Comparison of ENCODE assay signal across 40 cellular contexts in genomic region chr18:59892123-59892522, GRCh38. TPM values are rescaled to one million over a fixed set of nuclear protein-coding genes. Genes with fewer than 3 reads are reported as not detected.
"Had no signal": no experiment of that assay in that cellular context is flagged by ENCODE, and none has a peak within 500 bp of the region (broad histone marks: within the 10 kb centered on the region; RNA-seq: fewer than 3 reads in every experiment).

No MANE protein-coding gene starts in this region.

- FAIRE-seq: astrocyte, bronchial epithelial cell had no signal

- H3K27me3 Mint-ChIP-seq: activated naive CD4-positive, alpha-beta T cell treated with anti-CD3 and anti-CD28 coated beads, Interleukin-2, amount 10 ng/mL, durations not matched to agents 7 days and 5 days; activated naive CD4-positive, alpha-beta T cell treated with anti-CD3 and anti-CD28 coated beads, Interleukin-2, amount 50 U/mL, for 24 hours; activated naive CD8-positive, alpha-beta T cell; activated naive CD8-positive, alpha-beta T cell treated with anti-CD3 and anti-CD28 coated beads for 36 hours; activated naive CD8-positive, alpha-beta T cell treated with anti-CD3 and anti-CD28 coated beads, Interleukin-2, amount 50 U/mL, for 24 hours; activated T-cell treated with anti-CD3 and anti-CD28 coated beads, Interleukin-2, amount 50 U/mL, for 24 hours; activated T-helper 17 cell treated with anti-CD3 and anti-CD28 coated beads, Interleukin-2, amount 50 U/mL, for 72 hours; central memory CD8-positive, alpha-beta T cell had no signal

- H3K27me3 ChIP-seq: adrenal gland, ascending aorta, body of pancreas, brain microvascular endothelial cell, breast epithelium had no signal

- H3K4me3 Mint-ChIP-seq: activated naive CD4-positive, alpha-beta T cell treated with anti-CD3 and anti-CD28 coated beads for 36 hours; activated naive CD4-positive, alpha-beta T cell treated with anti-CD3 and anti-CD28 coated beads, Interleukin-2, amount 10 ng/mL, durations not matched to agents 7 days and 5 days; activated naive CD4-positive, alpha-beta T cell treated with anti-CD3 and anti-CD28 coated beads, Interleukin-2, amount 50 U/mL, for 24 hours; activated naive CD8-positive, alpha-beta T cell; activated naive CD8-positive, alpha-beta T cell treated with anti-CD3 and anti-CD28 coated beads for 36 hours; activated naive CD8-positive, alpha-beta T cell treated with anti-CD3 and anti-CD28 coated beads, Interleukin-2, amount 10 ng/mL, durations not matched to agents 7 days and 5 days; activated naive CD8-positive, alpha-beta T cell treated with anti-CD3 and anti-CD28 coated beads, Interleukin-2, amount 50 U/mL, for 24 hours; activated T-cell treated with anti-CD3 and anti-CD28 coated beads, Interleukin-2, amount 50 U/mL, for 24 hours; activated T-cell treated with anti-CD3 and anti-CD28 coated beads, Interleukin-2, amount 50 U/mL, for 4 hours; activated T-cell treated with anti-CD3 and anti-CD28 coated beads, Interleukin-2, amount 50 U/mL, for 72 hours; activated T-helper 1 cell treated with anti-CD3 and anti-CD28 coated beads, Interleukin-12 subunit alpha, Interleukin-12 subunit beta, Interleukin-2, Interleukin-4 antibody, amounts not matched to agents 30 ng/mL and 10 ng/mL and 1 ng/mL, durations not matched to agents 14 hours and 24 hours and 36 hours; activated T-helper 17 cell treated with anti-CD3 and anti-CD28 coated beads, Interleukin-2, amount 50 U/mL, for 72 hours; brain; central memory CD8-positive, alpha-beta T cell had no signal

- H3K9me3 ChIP-seq: adrenal gland, ascending aorta, body of pancreas, breast epithelium had no signal

- H3K36me3 Mint-ChIP-seq: activated naive CD4-positive, alpha-beta T cell treated with anti-CD3 and anti-CD28 coated beads, Interleukin-2, amount 10 ng/mL, durations not matched to agents 7 days and 5 days; activated naive CD4-positive, alpha-beta T cell treated with anti-CD3 and anti-CD28 coated beads, Interleukin-2, amount 50 U/mL, for 24 hours; activated naive CD4-positive, alpha-beta T cell treated with anti-CD3 and anti-CD28 coated beads, Interleukin-2, amount 50 U/mL, for 72 hours; activated naive CD8-positive, alpha-beta T cell; activated naive CD8-positive, alpha-beta T cell treated with anti-CD3 and anti-CD28 coated beads for 36 hours; activated naive CD8-positive, alpha-beta T cell treated with anti-CD3 and anti-CD28 coated beads, Interleukin-2, amount 10 ng/mL, durations not matched to agents 7 days and 5 days; brain had no signal

- H3K4me1 Mint-ChIP-seq: activated naive CD4-positive, alpha-beta T cell treated with anti-CD3 and anti-CD28 coated beads, Interleukin-2, amount 50 U/mL, for 24 hours; activated naive CD8-positive, alpha-beta T cell treated with anti-CD3 and anti-CD28 coated beads for 36 hours; activated naive CD8-positive, alpha-beta T cell treated with anti-CD3 and anti-CD28 coated beads, Interleukin-2, amount 10 ng/mL, durations not matched to agents 7 days and 5 days; activated T-helper 17 cell treated with anti-CD3 and anti-CD28 coated beads, Interleukin-2, amount 50 U/mL, for 72 hours; brain; central memory CD8-positive, alpha-beta T cell had no signal

- H3K9me3 Mint-ChIP-seq: activated naive CD4-positive, alpha-beta T cell treated with anti-CD3 and anti-CD28 coated beads for 36 hours; activated naive CD4-positive, alpha-beta T cell treated with anti-CD3 and anti-CD28 coated beads, Interleukin-2, amount 10 ng/mL, durations not matched to agents 7 days and 5 days; activated naive CD4-positive, alpha-beta T cell treated with anti-CD3 and anti-CD28 coated beads, Interleukin-2, amount 50 U/mL, for 24 hours; activated naive CD4-positive, alpha-beta T cell treated with anti-CD3 and anti-CD28 coated beads, Interleukin-2, amount 50 U/mL, for 72 hours; activated naive CD8-positive, alpha-beta T cell treated with anti-CD3 and anti-CD28 coated beads, Interleukin-2, amount 10 ng/mL, durations not matched to agents 7 days and 5 days; activated naive CD8-positive, alpha-beta T cell treated with anti-CD3 and anti-CD28 coated beads, Interleukin-2, amount 50 U/mL, for 24 hours; activated T-cell treated with anti-CD3 and anti-CD28 coated beads, Interleukin-2, amount 50 U/mL, for 24 hours; activated T-cell treated with anti-CD3 and anti-CD28 coated beads, Interleukin-2, amount 50 U/mL, for 4 hours; activated T-helper 1 cell treated with anti-CD3 and anti-CD28 coated beads, Interleukin-12 subunit alpha, Interleukin-12 subunit beta, Interleukin-2, Interleukin-4 antibody, amounts not matched to agents 30 ng/mL and 10 ng/mL and 1 ng/mL, durations not matched to agents 14 hours and 24 hours and 36 hours; activated T-helper 17 cell treated with anti-CD3 and anti-CD28 coated beads, Interleukin-2, amount 50 U/mL, for 72 hours; activated T-helper 2 cell treated with anti-CD3 and anti-CD28 coated beads, Interferon-gamma antibody, Interleukin-2, Interleukin-4, amounts not matched to agents 10 μg/mL and 5 μg/mL and 100 μg/mL, durations not matched to agents 14 hours and 24 hours and 36 hours; central memory CD8-positive, alpha-beta T cell had no signal

- H3K4me1 ChIP-seq: adrenal gland, ascending aorta, body of pancreas, breast epithelium had no signal

- H3K36me3 ChIP-seq: adrenal gland, ascending aorta, brain microvascular endothelial cell, breast epithelium, cardiac muscle cell had no signal

- H3K4me3 ChIP-seq: adrenal gland, ascending aorta, body of pancreas, breast epithelium, cardiac muscle cell had no signal

- ATAC-seq: activated naive CD4-positive, alpha-beta T cell treated with anti-CD3 and anti-CD28 coated beads, Interleukin-2, amount 50 U/mL, for 72 hours; activated naive CD8-positive, alpha-beta T cell treated with anti-CD3 and anti-CD28 coated beads, Interleukin-2, amount 50 U/mL, for 24 hours; activated T-cell treated with anti-CD3 and anti-CD28 coated beads, Interleukin-2, amount 50 U/mL, for 4 hours; activated T-cell treated with anti-CD3 and anti-CD28 coated beads, Interleukin-2, amount 50 U/mL, for 72 hours; activated T-helper 17 cell treated with anti-CD3 and anti-CD28 coated beads, Interleukin-2, amount 50 U/mL, for 72 hours; body of pancreas had no signal

- H3K27ac Mint-ChIP-seq: activated naive CD4-positive, alpha-beta T cell treated with anti-CD3 and anti-CD28 coated beads for 36 hours; activated naive CD4-positive, alpha-beta T cell treated with anti-CD3 and anti-CD28 coated beads, Interleukin-2, amount 10 ng/mL, durations not matched to agents 7 days and 5 days; activated naive CD4-positive, alpha-beta T cell treated with anti-CD3 and anti-CD28 coated beads, Interleukin-2, amount 50 U/mL, for 24 hours; activated naive CD4-positive, alpha-beta T cell treated with anti-CD3 and anti-CD28 coated beads, Interleukin-2, amount 50 U/mL, for 72 hours; activated naive CD8-positive, alpha-beta T cell; activated naive CD8-positive, alpha-beta T cell treated with anti-CD3 and anti-CD28 coated beads for 36 hours; activated naive CD8-positive, alpha-beta T cell treated with anti-CD3 and anti-CD28 coated beads, Interleukin-2, amount 10 ng/mL, durations not matched to agents 7 days and 5 days; activated naive CD8-positive, alpha-beta T cell treated with anti-CD3 and anti-CD28 coated beads, Interleukin-2, amount 50 U/mL, for 24 hours; activated T-cell treated with anti-CD3 and anti-CD28 coated beads, Interleukin-2, amount 50 U/mL, for 24 hours; activated T-cell treated with anti-CD3 and anti-CD28 coated beads, Interleukin-2, amount 50 U/mL, for 72 hours; activated T-helper 1 cell treated with anti-CD3 and anti-CD28 coated beads, Interleukin-12 subunit alpha, Interleukin-12 subunit beta, Interleukin-2, Interleukin-4 antibody, amounts not matched to agents 30 ng/mL and 10 ng/mL and 1 ng/mL, durations not matched to agents 14 hours and 24 hours and 36 hours; activated T-helper 17 cell treated with anti-CD3 and anti-CD28 coated beads, Interleukin-2, amount 50 U/mL, for 72 hours; activated T-helper 2 cell treated with anti-CD3 and anti-CD28 coated beads, Interferon-gamma antibody, Interleukin-2, Interleukin-4, amounts not matched to agents 10 μg/mL and 5 μg/mL and 100 μg/mL, durations not matched to agents 14 hours and 24 hours and 36 hours; brain had no signal

- DNase-seq: activated effector memory CD4-positive, alpha-beta T cell treated with anti-CD3 and anti-CD28 coated beads, Interleukin-2, amount 50 U/mL, for 16 hours; activated effector memory CD4-positive, alpha-beta T cell treated with Interleukin-2 at 50 U/mL for 16 hours; activated gamma-delta T cell; activated gamma-delta T cell treated with Interleukin-2 at 50 U/mL for 16 hours; activated naive CD4-positive, alpha-beta T cell; activated naive CD4-positive, alpha-beta T cell treated with anti-CD3 and anti-CD28 coated beads for 36 hours; activated naive CD4-positive, alpha-beta T cell treated with anti-CD3 and anti-CD28 coated beads, Interleukin-2, amount 10 ng/mL, durations not matched to agents 7 days and 5 days; activated naive CD4-positive, alpha-beta T cell treated with anti-CD3 and anti-CD28 coated beads, Interleukin-2, amount 50 U/mL, for 16 hours; activated naive CD4-positive, alpha-beta T cell treated with Interleukin-2 at 50 U/mL for 16 hours; activated naive CD8-positive, alpha-beta T cell treated with anti-CD3 and anti-CD28 coated beads for 36 hours; activated naive CD8-positive, alpha-beta T cell treated with anti-CD3 and anti-CD28 coated beads, Interleukin-2, amount 10 ng/mL, durations not matched to agents 7 days and 5 days; activated naive CD8-positive, alpha-beta T cell treated with anti-CD3 and anti-CD28 coated beads, Interleukin-2, amount 50 U/mL, for 24 hours; activated T-cell treated with anti-CD3 and anti-CD28 coated beads, Interleukin-2, amount 50 U/mL, for 1 hour; activated T-cell treated with anti-CD3 and anti-CD28 coated beads, Interleukin-2, amount 50 U/mL, for 24 hours; activated T-cell treated with anti-CD3 and anti-CD28 coated beads, Interleukin-2, amount 50 U/mL, for 4 hours; activated T-cell treated with anti-CD3 and anti-CD28 coated beads, Interleukin-2, amount 50 U/mL, for 48 hours; activated T-cell treated with anti-CD3 and anti-CD28 coated beads, Interleukin-2, amount 50 U/mL, for 72 hours; adrenal gland; amniotic stem cell; amygdala; anterior cingulate cortex; aorta; body of pancreas; brain microvascular endothelial cell; caudate nucleus; central memory CD4-positive, alpha-beta T cell; cerebellar nuclear complex had no signal

- H3K27ac ChIP-seq: adrenal gland, ascending aorta, body of pancreas, brain microvascular endothelial cell, breast epithelium, cardiac muscle cell had no signal

RNA-seq across cellular contexts. Expression of gene PMAIP1, which starts 7.7 kb away (rescaled TPM):
- total RNA-seq: ascending aorta had no signal
